In genomic region chr7:16742547-16742946, GRCh38 we compare ENCODE assay signal across 17 cellular contexts.
"Had no signal": no experiment of that assay in that cellular context is flagged by ENCODE, and none has a peak within 500 bp of the region (broad histone marks: within the 10 kb centered on the region; RNA-seq: fewer than 3 reads in every experiment).

No MANE protein-coding gene starts in this region.

- H3K36me3 Mint-ChIP-seq: naive thymus-derived CD4-positive, alpha-beta T cell had no signal

- H3K27ac ChIP-seq: psoas muscle, upper lobe of right lung, vagina had no signal

- H3K4me1 Mint-ChIP-seq: naive thymus-derived CD4-positive, alpha-beta T cell had no signal

- H3K36me3 ChIP-seq: tibial nerve, upper lobe of right lung, vagina had no signal

- H3K27me3 Mint-ChIP-seq: dendritic cell treated with granulocyte-macrophage colony-stimulating factor and Interleukin-4, amounts not matched to agents 40 ng/mL and 50 ng/mL, for 4 days; stimulated activated naive CD8-positive, alpha-beta T cell treated with anti-CD3 and anti-CD28 coated beads, Interleukin-15, amount 100 ng/mL, for 72 hours had no signal

- H3K4me3 Mint-ChIP-seq: dendritic cell treated with granulocyte-macrophage colony-stimulating factor and Interleukin-4, amounts not matched to agents 40 ng/mL and 50 ng/mL, for 4 days; naive thymus-derived CD4-positive, alpha-beta T cell; nephron progenitor cell; stimulated activated naive B cell treated with anti-CD40 and anti-IgM and Interleukin-4, amounts not matched to agents 10 μg/mL and 1 μg/mL and 100 μg/mL, for 72 hours; stimulated activated naive CD8-positive, alpha-beta T cell treated with anti-CD3 and anti-CD28 coated beads, Interleukin-15, amount 100 ng/mL, for 72 hours had no signal

- DNase-seq: islet precursor cell; left ventricle myocardium superior; naive thymus-derived CD4-positive, alpha-beta T cell; nephron progenitor cell; psoas muscle; retina; stimulated activated CD4-positive, alpha-beta T cell treated with anti-CD3 and anti-CD28 coated beads, Interleukin-2, amount 100 ng/mL, for 24 hours; stimulated activated CD4-positive, alpha-beta T cell treated with anti-CD3 and anti-CD28 coated beads, Interleukin-4, amount 100 ng/mL, for 4 hours; stimulated activated naive B cell treated with anti-CD40 and anti-IgM and Interleukin-4, amounts not matched to agents 10 μg/mL and 1 μg/mL and 100 μg/mL, for 72 hours; stimulated activated naive CD8-positive, alpha-beta T cell treated with anti-CD3 and anti-CD28 coated beads, Interleukin-15, amount 100 ng/mL, for 72 hours; testis; upper lobe of right lung had no signal

- H3K9me3 ChIP-seq: psoas muscle, testis, tibial nerve, upper lobe of right lung, vagina had no signal

- H3K27ac Mint-ChIP-seq: dendritic cell treated with granulocyte-macrophage colony-stimulating factor and Interleukin-4, amounts not matched to agents 40 ng/mL and 50 ng/mL, for 4 days; naive thymus-derived CD4-positive, alpha-beta T cell; nephron progenitor cell; stimulated activated naive B cell treated with anti-CD40 and anti-IgM and Interleukin-4, amounts not matched to agents 10 μg/mL and 1 μg/mL and 100 μg/mL, for 72 hours had no signal

- H3K9me3 Mint-ChIP-seq: dendritic cell treated with granulocyte-macrophage colony-stimulating factor and Interleukin-4, amounts not matched to agents 40 ng/mL and 50 ng/mL, for 4 days; naive thymus-derived CD4-positive, alpha-beta T cell; nephron progenitor cell; stimulated activated naive B cell treated with anti-CD40 and anti-IgM and Interleukin-4, amounts not matched to agents 10 μg/mL and 1 μg/mL and 100 μg/mL, for 72 hours; stimulated activated naive CD8-positive, alpha-beta T cell treated with anti-CD3 and anti-CD28 coated beads, Interleukin-15, amount 100 ng/mL, for 72 hours had no signal

- H3K27me3 ChIP-seq: testis, tibial nerve, upper lobe of right lung, vagina had no signal

- ATAC-seq: esophagus mucosa; left ventricle myocardium superior; naive thymus-derived CD4-positive, alpha-beta T cell; psoas muscle; stimulated activated naive B cell treated with anti-CD40 and anti-IgM and Interleukin-4, amounts not matched to agents 10 μg/mL and 1 μg/mL and 100 μg/mL, for 72 hours; stimulated activated naive CD8-positive, alpha-beta T cell treated with anti-CD3 and anti-CD28 coated beads, Interleukin-15, amount 100 ng/mL, for 72 hours; upper lobe of right lung had no signal

- H3K4me3 ChIP-seq: lung, psoas muscle, testis, tibial nerve, upper lobe of right lung, vagina had no signal

- H3K4me1 ChIP-seq: psoas muscle had no signal
